ENCODE assay signal across 18 cellular contexts in the genomic region with DNA sequence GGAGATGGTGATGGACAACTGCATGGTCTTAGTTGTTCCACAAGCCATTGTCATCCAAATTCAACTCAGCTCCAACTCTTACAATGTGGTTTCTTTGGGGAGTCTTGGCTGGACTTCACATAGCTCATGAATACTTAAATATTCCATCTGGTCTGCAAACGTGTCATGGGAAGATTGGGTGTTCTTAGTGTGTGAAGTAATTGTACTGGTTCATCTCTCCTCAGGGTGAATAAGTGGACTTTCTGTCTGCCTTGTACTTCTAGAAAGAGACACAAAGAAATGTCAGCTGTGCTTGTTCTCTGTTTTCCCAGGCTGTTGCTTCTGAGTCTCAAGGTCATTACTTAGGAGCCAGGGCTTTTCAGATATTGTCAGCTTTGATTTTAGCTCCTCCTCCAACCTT.
DNase-seq lines count a peak whose midpoint lies in the region; ATAC-seq and TF ChIP-seq lines count a peak whose summit lies in the region.
"Had no signal": no experiment of that assay in that cellular context is flagged by ENCODE, and none has a peak within 500 bp of the region (broad histone marks: within the 10 kb centered on the region; RNA-seq: fewer than 3 reads in every experiment).

No MANE protein-coding gene starts in this region.

- CTCF ChIA-PET in T-cell (lab: Charles Lee) = no interaction called here

- H3K4me3 Mint-ChIP-seq in T-cell (no peak overlapping the region), osteocyte (ENCODE audit: unreplicated experiment) (no peak overlapping the region)
- H3K4me3 Mint-ChIP-seq: activated naive CD4-positive, alpha-beta T cell treated with anti-CD3 and anti-CD28 coated beads, Interleukin-2, amount 50 U/mL, for 24 hours had no signal

- H3K27me3 Mint-ChIP-seq in T-cell = no peaks in the 10 kb centered on the region
- no peaks in the 10 kb centered on the region for H3K27me3 Mint-ChIP-seq in osteocyte (ENCODE audit: unreplicated experiment)
- H3K27me3 Mint-ChIP-seq: activated naive CD4-positive, alpha-beta T cell treated with anti-CD3 and anti-CD28 coated beads, Interleukin-2, amount 50 U/mL, for 24 hours had no signal

- H3K36me3 Mint-ChIP-seq in T-cell = peaks cover 54% of the 10 kb centered on the region
- H3K36me3 Mint-ChIP-seq in osteocyte (ENCODE audit: unreplicated experiment) = peaks cover 49% of the 10 kb centered on the region

- DNase-seq in T-cell = no peak
- peak; percentile 89 for DNase-seq in astrocyte of the hippocampus (ENCODE audit: low read depth, low spot score)
- DNase-seq in fibroblast of the aortic adventitia (ENCODE audit: low read depth) = peak; percentile 49
- no peak for DNase-seq in osteocyte (ENCODE audit: extremely low spot score, unreplicated experiment)
- DNase-seq in NCI-H1105 (lab: John Stamatoyannopoulos, UW) = no peak
- DNase-seq: activated CD4-positive, alpha-beta T cell treated with anti-CD3 and anti-CD28 coated beads, Interleukin-2, amount 50 U/mL, for 48 hours; activated T-cell treated with anti-CD3 and anti-CD28 coated beads, Interleukin-2, amount 50 U/mL, for 1 hour; central memory CD4-positive, alpha-beta T cell; effector CD4-positive, alpha-beta T cell; NCI-H2029 treated with DMSO at 0.1 percent for 48 hours; stimulated activated CD4-positive, alpha-beta T cell treated with anti-CD3 and anti-CD28 coated beads, Interleukin-4, amount 100 ng/mL, for 4 hours; SW 1271 had no signal

- H3K4me1 Mint-ChIP-seq in T-cell (peaks cover 20 to 23% (median 23%) of the 10 kb centered on the region in 3 donors), osteocyte (ENCODE audit: unreplicated experiment) (peaks cover 23% of the 10 kb centered on the region)

- ATAC-seq in T-cell (replicated peaks in 1 of 4) (no peak), HG03025 (IDR thresholded peaks at IDR 0.05; ENCODE audit: low FRiP score, unreplicated experiment) (no peak), HG02571 (IDR thresholded peaks at IDR 0.05; ENCODE audit: unreplicated experiment) (no peak), GM18519 (IDR thresholded peaks at IDR 0.05; ENCODE audit: low FRiP score, unreplicated experiment) (no peak)
- ATAC-seq: left lobe of liver had no signal

- peak overlapping the region; percentile 18 to 29 for H3K27ac Mint-ChIP-seq in T-cell
- H3K27ac Mint-ChIP-seq in osteocyte (ENCODE audit: unreplicated experiment) = peak overlapping the region; percentile 29
- H3K27ac Mint-ChIP-seq: activated naive CD4-positive, alpha-beta T cell treated with anti-CD3 and anti-CD28 coated beads, Interleukin-2, amount 50 U/mL, for 24 hours had no signal

- H3K9me3 Mint-ChIP-seq in T-cell (no peaks in the 10 kb centered on the region), osteocyte (ENCODE audit: unreplicated experiment) (no peaks in the 10 kb centered on the region)
- H3K9me3 Mint-ChIP-seq: activated naive CD4-positive, alpha-beta T cell treated with anti-CD3 and anti-CD28 coated beads, Interleukin-2, amount 50 U/mL, for 24 hours had no signal

- TF ChIP-seq CTCF in fibroblast of the aortic adventitia (IDR thresholded peaks at IDR 0.05; ENCODE audit: insufficient read depth, low read length) (no peak), osteocyte (IDR thresholded peaks at IDR 0.05) (no peak)

- POLR2A ChIA-PET in T-cell (lab: Charles Lee) = interaction anchor here in 1 of 2 donors (0.6 kb wide), 1 partner anchor 195 kb away, joined by 3 read pairs; no protein-coding TSS in a partner anchor

- no peak overlapping the region for H3K4me3 ChIP-seq in fibroblast of the aortic adventitia (ENCODE audit: low read depth, low read length)
- H3K4me3 ChIP-seq: smooth muscle cell had no signal

Comparison
In these comparisons a context has a peak if more than half of its experiments do, and no peak if none do; other contexts are left out.
1. DNase-seq: peak in astrocyte of the hippocampus (single experiment) and fibroblast of the aortic adventitia (single experiment); none in T-cell (0 of 34), osteocyte (single experiment) and NCI-H1105 (single experiment).